ENCODE assay signal across 10 cellular contexts in the genomic region with DNA sequence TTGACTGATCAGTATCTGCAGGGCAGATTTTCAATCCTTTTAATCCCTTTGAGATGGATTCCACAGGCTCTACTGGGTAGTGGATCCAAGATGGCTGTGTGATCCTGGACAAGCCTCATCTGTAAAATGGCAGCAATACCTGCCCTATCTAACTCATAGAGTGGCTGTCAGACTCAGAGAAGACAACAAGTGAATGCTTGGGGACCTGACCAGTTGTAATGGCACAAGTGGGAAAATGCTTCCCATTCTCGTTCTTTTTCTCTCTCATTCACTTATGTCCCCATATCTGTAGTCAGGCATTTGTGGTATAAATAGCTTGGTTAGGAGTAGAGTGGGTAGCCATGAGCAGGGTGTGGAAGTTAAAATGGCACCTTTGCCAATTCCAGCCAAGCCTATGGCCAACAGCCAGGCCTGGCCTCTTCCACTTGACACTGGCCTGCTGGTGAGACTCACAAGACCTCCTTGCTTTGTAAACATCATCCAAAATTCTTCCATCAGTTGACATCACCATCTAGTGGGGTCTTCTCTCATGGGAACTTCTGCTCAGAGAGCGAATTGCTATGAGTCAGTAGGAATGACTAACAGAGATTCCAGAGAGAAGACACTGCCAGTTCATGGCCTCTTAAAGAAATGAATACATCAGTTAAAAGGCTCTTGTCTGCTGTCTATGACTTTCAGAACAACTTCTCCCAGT.
A peak's percentile ranks its signal among the peaks of the same experiment; 100 is the strongest.
DNase-seq lines count a peak whose midpoint lies in the region; ATAC-seq and TF ChIP-seq lines count a peak whose summit lies in the region.
"Had no signal": no experiment of that assay in that cellular context is flagged by ENCODE, and none has a peak within 500 bp of the region (broad histone marks: within the 10 kb centered on the region; RNA-seq: fewer than 3 reads in every experiment).

No MANE protein-coding gene starts in this region.

- peak; percentile 10 for ATAC-seq in HG02885 (IDR thresholded peaks at IDR 0.05; ENCODE audit: poor library complexity, unreplicated experiment)
- ATAC-seq in SK-N-SH treated with all-trans-retinoic acid at 6 μM for 48 hours = peak; percentile 85
- ATAC-seq in HG02571 (IDR thresholded peaks at IDR 0.05; ENCODE audit: unreplicated experiment) = no peak
- ATAC-seq in left colon = no peak

- DNase-seq in GM04504 (ENCODE audit: low read depth) (peak; percentile 56), kidney glomerular epithelial cell (lab: John Stamatoyannopoulos, UW) (peak; percentile 67), left colon (no peak), NCI-H1048 (lab: John Stamatoyannopoulos, UW) (no peak)
- no peak for DNase-seq in stimulated activated CD4-positive, alpha-beta T cell treated with anti-CD3 and anti-CD28 coated beads, Interleukin-4, amount 100 ng/mL, for 24 hours
- DNase-seq: CD4-positive, alpha-beta memory T cell; MG63 had no signal

- intact Hi-C loops in left colon (cut with DNase I, micrococcal nuclease) = no loop called here

TF ChIP-seq in SK-N-SH treated with all-trans-retinoic acid at 6 μM for 48 hours, 23 proteins besides CTCF, POLR2A, EP300 and RAD21:
- TF ChIP-seq ZFP3 (CRISPR knock-in tag; IDR thresholded peaks at IDR 0.05) = no peak
- TF ChIP-seq ISL1 (CRISPR knock-in tag; IDR thresholded peaks at IDR 0.05) = 0 out of 2 replicates have a peak, but pooled peaks have one; percentile 22

Comparison
In these comparisons a context has a peak if more than half of its experiments do, and no peak if none do; other contexts are left out.
1. DNase-seq: peak in GM04504 (single experiment) and kidney glomerular epithelial cell (single experiment); none in left colon (0 of 2), stimulated activated CD4-positive, alpha-beta T cell treated with anti-CD3 and anti-CD28 coated beads, Interleukin-4, amount 100 ng/mL, for 24 hours (single experiment) and NCI-H1048 (single experiment).
2. ATAC-seq: peak in HG02885 (single experiment) and SK-N-SH treated with all-trans-retinoic acid at 6 μM for 48 hours (single experiment); none in HG02571 (single experiment) and left colon (single experiment).